10 cellular contexts compared by ENCODE assay signal in genomic region chr10:122786269-122786668, GRCh38. TPM values are rescaled to one million over a fixed set of nuclear protein-coding genes. Genes with fewer than 3 reads are reported as not detected.
A peak's percentile ranks its signal among the peaks of the same experiment; 100 is the strongest.
DNase-seq lines count a peak whose midpoint lies in the region; ATAC-seq and TF ChIP-seq lines count a peak whose summit lies in the region.
"Had no signal": no experiment of that assay in that cellular context is flagged by ENCODE, and none has a peak within 500 bp of the region (broad histone marks: within the 10 kb centered on the region; RNA-seq: fewer than 3 reads in every experiment).

No MANE protein-coding gene starts in this region.

- peaks cover 3% of the 10 kb centered on the region for H3K27me3 Mint-ChIP-seq in endothelial cell (ENCODE audit: unreplicated experiment)
- peaks cover 30% of the 10 kb centered on the region for H3K27me3 Mint-ChIP-seq in progenitor cell of endocrine pancreas

- no peak for ATAC-seq in GM19467 (IDR thresholded peaks at IDR 0.05; ENCODE audit: unreplicated experiment)

- no peak for TF ChIP-seq CTCF in endothelial cell (IDR thresholded peaks at IDR 0.05; ENCODE audit: unreplicated experiment)
- TF ChIP-seq CTCF in progenitor cell of endocrine pancreas (IDR thresholded peaks at IDR 0.05; ENCODE audit: unreplicated experiment) = no peak

- H3K36me3 Mint-ChIP-seq in endothelial cell (ENCODE audit: low read depth, unreplicated experiment) = peaks cover 3% of the 10 kb centered on the region
- H3K36me3 Mint-ChIP-seq in progenitor cell of endocrine pancreas (ENCODE audit: insufficient read depth) = no peaks in the 10 kb centered on the region

- H3K9me3 Mint-ChIP-seq in endothelial cell (ENCODE audit: unreplicated experiment) (no peaks in the 10 kb centered on the region), progenitor cell of endocrine pancreas (ENCODE audit: low read depth) (peaks cover 3% of the 10 kb centered on the region)

- no peak overlapping the region for H3K27ac Mint-ChIP-seq in endothelial cell (ENCODE audit: unreplicated experiment)
- H3K27ac Mint-ChIP-seq in progenitor cell of endocrine pancreas = no peak overlapping the region

- DNase-seq in DMS 273 (lab: John Stamatoyannopoulos, UW; ENCODE audit: unreplicated experiment) (peak; percentile 37), DMS 273 treated with DMSO at 0.1 percent for 48 hours (lab: John Stamatoyannopoulos, UW) (no peak), NAMALWA (ENCODE audit: low spot score) (peak; percentile 37), endothelial cell (ENCODE audit: low spot score) (peak; percentile 52), progenitor cell of endocrine pancreas (ENCODE audit: low spot score, unreplicated experiment) (peak; percentile 53), SKM-1 (lab: John Stamatoyannopoulos, UW; ENCODE audit: unreplicated experiment) (no peak)
- DNase-seq in activated effector memory CD4-positive, alpha-beta T cell treated with anti-CD3 and anti-CD28 coated beads, Interleukin-2, amount 50 U/mL, for 16 hours = no peak
- DNase-seq: hippocampal formation, NCI-H1105 treated with DMSO at 0.1 percent for 48 hours had no signal

- no peak overlapping the region for H3K4me3 Mint-ChIP-seq in endothelial cell (ENCODE audit: unreplicated experiment)
- no peak overlapping the region for H3K4me3 Mint-ChIP-seq in progenitor cell of endocrine pancreas (ENCODE audit: low read depth)

- no peaks in the 10 kb centered on the region for H3K4me1 Mint-ChIP-seq in endothelial cell (ENCODE audit: unreplicated experiment)
- no peaks in the 10 kb centered on the region for H3K4me1 Mint-ChIP-seq in progenitor cell of endocrine pancreas (ENCODE audit: low read depth)

RNA-seq across cellular contexts. Expression of gene CUZD1, which starts 59.4 kb away (rescaled TPM):
- total RNA-seq in endothelial cell (ENCODE audit: unreplicated experiment) = 0.54 TPM
- total RNA-seq in progenitor cell of endocrine pancreas = not detected in 2 replicates

Comparison
In these comparisons a context has a peak if more than half of its experiments do, and no peak if none do; other contexts are left out.
1. DNase-seq: peak in DMS 273 (single experiment), NAMALWA (single experiment), endothelial cell (single experiment) and progenitor cell of endocrine pancreas (single experiment); none in DMS 273 treated with DMSO at 0.1 percent for 48 hours (single experiment), activated effector memory CD4-positive, alpha-beta T cell treated with anti-CD3 and anti-CD28 coated beads, Interleukin-2, amount 50 U/mL, for 16 hours (single experiment) and SKM-1 (single experiment).